Comparison of ENCODE assay signal across 8 cellular contexts in the genomic region with DNA sequence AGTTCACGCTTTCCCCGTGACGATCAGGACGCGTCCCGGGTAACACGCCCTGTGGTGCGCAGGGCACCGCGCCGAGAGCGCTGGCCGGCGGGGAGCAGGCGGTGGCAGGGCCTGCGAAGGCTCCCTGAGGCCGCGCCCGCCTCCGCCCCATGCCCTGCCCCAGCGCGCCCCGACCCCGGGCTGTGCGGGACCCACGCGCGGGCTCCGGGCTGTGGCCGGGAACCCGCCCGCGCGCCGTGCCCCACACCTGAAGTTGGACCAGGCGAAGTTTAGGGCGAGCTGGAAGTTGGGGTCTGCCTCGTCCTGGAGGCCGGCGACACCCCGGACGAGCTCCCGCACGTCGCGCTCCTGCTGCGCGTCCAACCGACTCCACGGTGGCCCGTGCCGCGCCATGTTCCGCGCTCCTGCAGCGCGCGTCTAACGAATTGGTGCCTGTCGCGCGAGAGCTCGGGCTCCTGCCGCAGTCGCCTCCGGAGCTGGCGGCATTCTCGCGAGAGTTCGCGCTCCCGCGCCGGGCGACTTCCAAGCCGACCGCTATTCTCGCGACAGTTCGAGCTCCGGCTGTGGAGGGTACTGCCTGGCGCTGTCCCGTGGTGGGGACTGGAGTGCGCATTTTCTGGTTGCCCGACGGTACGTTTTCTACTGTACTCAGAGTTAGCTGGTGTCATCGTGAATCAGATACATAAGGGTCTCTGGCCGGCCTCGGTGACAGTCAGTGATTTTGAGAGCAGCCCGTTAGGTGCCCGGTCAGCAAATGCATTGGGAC. TPM values are rescaled to one million over a fixed set of nuclear protein-coding genes. Genes with fewer than 3 reads are reported as not detected.
DNase-seq lines count a peak whose midpoint lies in the region; ATAC-seq and TF ChIP-seq lines count a peak whose summit lies in the region.

A gene (minus strand): TSS at position 419 of the 766 bp plus-strand sequence. CDS start 26 bp downstream, at position 393.

- peaks cover 0 to 15% (median 8%) of the 10 kb centered on the region in 4 donors for H3K4me1 ChIP-seq in liver (ENCODE audit: control insufficient read depth in 4 of 4, insufficient read depth in 4 of 4, low read length in 3 of 4)

- H3K27ac Mint-ChIP-seq in CD4-positive, alpha-beta T cell = peak within 1 kb of the TSS; percentile 91

- H3K27me3 Mint-ChIP-seq in CD4-positive, alpha-beta T cell = no peaks in the 10 kb centered on the region

- WGBS in liver = under 1% methylated on average over 92 of the region's 92 CpGs

- no peaks in the 10 kb centered on the region for H3K9me3 ChIP-seq in CD4-positive, alpha-beta T cell (ENCODE audit: control insufficient read depth, low read length)
- no peaks in the 10 kb centered on the region for H3K9me3 ChIP-seq in liver (ENCODE audit: control insufficient read depth in 4 of 4, low read length in 3 of 4)

- CTCF ChIA-PET in CD4-positive, alpha-beta T cell (lab: Charles Lee) = interaction anchor here (0.9 to 1.1 kb wide), 3 partner anchors 8 to 254 kb away, joined by 3 read pairs; no protein-coding TSS in a partner anchor

- TF ChIP-seq RAD21 in liver (IDR thresholded peaks at IDR 0.05) = peak in 1 of 2 donors; percentile 36

- peak; percentile 93 to 97 (median 94) for DNase-seq in CD4-positive, alpha-beta T cell
- DNase-seq in NCI-H748 treated with DMSO at 0.1 percent for 48 hours (lab: John Stamatoyannopoulos, UW) (peak; percentile 53), dermis microvascular lymphatic vessel endothelial cell (ENCODE audit: low read depth in 2 of 2) (peak; percentile 97 to 99)
- DNase-seq in activated CD4-positive, alpha-beta T cell treated with anti-CD3 and anti-CD28 coated beads, Interleukin-2, amount 50 U/mL, for 24 hours (ENCODE audit: low read depth in 1 of 2, low spot score in 1 of 2) = peak; percentile 94 to 96
- DNase-seq in stimulated activated CD4-positive, alpha-beta T cell treated with anti-CD3 and anti-CD28 coated beads, Interleukin-4, amount 100 ng/mL, for 1 hour = peak; percentile 98

- POLR2A ChIA-PET in CD4-positive, alpha-beta T cell (lab: Charles Lee) = interaction anchor here (0.8 to 2.6 kb wide), 8 partner anchors 9 to 1917 kb away, joined by 3 to 15 read pairs (median 8); a partner anchor contains a TSS

- TF ChIP-seq CTCF in CD4-positive, alpha-beta T cell (IDR thresholded peaks at IDR 0.05) = no peak
- TF ChIP-seq CTCF in liver (IDR thresholded peaks at IDR 0.05; ENCODE audit: low read depth, low read length, missing input control) = peak; percentile 51

- H3K4me3 ChIP-seq in liver (ENCODE audit: low read depth in 1 of 3, low read length in 3 of 3) = peak within 1 kb of the TSS; percentile 79 to 99 (median 92)

- no peaks in the 10 kb centered on the region for H3K27me3 ChIP-seq in CD4-positive, alpha-beta T cell (ENCODE audit: control insufficient read depth, insufficient read depth, low read length)
- no peaks in the 10 kb centered on the region for H3K27me3 ChIP-seq in liver (ENCODE audit: control insufficient read depth in 4 of 4, insufficient read depth in 4 of 4, low read length in 3 of 4)

- peaks cover 31% of the 10 kb centered on the region for H3K4me1 Mint-ChIP-seq in CD4-positive, alpha-beta T cell (ENCODE audit: low read depth)

- peaks cover 0 to 4% (median 0%) of the 10 kb centered on the region in 4 donors for H3K36me3 ChIP-seq in liver (ENCODE audit: control insufficient read depth in 4 of 4, insufficient read depth in 3 of 4, low read depth in 1 of 4, low read length in 3 of 4)

- H3K9ac ChIP-seq in liver (ENCODE audit: low read depth in 1 of 2, low read length in 2 of 2) = peak within 1 kb of the TSS; percentile 41 to 62

- H3K36me3 Mint-ChIP-seq in CD4-positive, alpha-beta T cell (ENCODE audit: low read depth) = peaks cover 30% of the 10 kb centered on the region

- H3K4me3 Mint-ChIP-seq in CD4-positive, alpha-beta T cell = peak within 1 kb of the TSS; percentile 100

- intact Hi-C loops in CD4-positive, alpha-beta T cell (cut with DNase I, micrococcal nuclease) = no loop called here

- no peaks in the 10 kb centered on the region for H3K9me3 Mint-ChIP-seq in CD4-positive, alpha-beta T cell

- ATAC-seq in CD4-positive, alpha-beta T cell (ENCODE audit: poor library complexity) = peak; percentile 94
- ATAC-seq in GM19397 (IDR thresholded peaks at IDR 0.05; ENCODE audit: unreplicated experiment) = peak; percentile 93
- ATAC-seq in HG03565 (IDR thresholded peaks at IDR 0.05; ENCODE audit: unreplicated experiment) = peak; percentile 87

- no peak within 1 kb of the TSS for H3K27ac ChIP-seq in CD4-positive, alpha-beta T cell (ENCODE audit: low read depth, low read length)
- H3K27ac ChIP-seq in liver (ENCODE audit: low read depth in 1 of 2, low read length in 2 of 2) = peak within 1 kb of the TSS; percentile 71 to 73

TF ChIP-seq in liver, 16 proteins besides CTCF, POLR2A, EP300 and RAD21:
- no peak for TF ChIP-seq JUND (IDR thresholded peaks at IDR 0.05)
- TF ChIP-seq NR2F2 (IDR thresholded peaks at IDR 0.05) = no peak
- TF ChIP-seq, protein P1, sequence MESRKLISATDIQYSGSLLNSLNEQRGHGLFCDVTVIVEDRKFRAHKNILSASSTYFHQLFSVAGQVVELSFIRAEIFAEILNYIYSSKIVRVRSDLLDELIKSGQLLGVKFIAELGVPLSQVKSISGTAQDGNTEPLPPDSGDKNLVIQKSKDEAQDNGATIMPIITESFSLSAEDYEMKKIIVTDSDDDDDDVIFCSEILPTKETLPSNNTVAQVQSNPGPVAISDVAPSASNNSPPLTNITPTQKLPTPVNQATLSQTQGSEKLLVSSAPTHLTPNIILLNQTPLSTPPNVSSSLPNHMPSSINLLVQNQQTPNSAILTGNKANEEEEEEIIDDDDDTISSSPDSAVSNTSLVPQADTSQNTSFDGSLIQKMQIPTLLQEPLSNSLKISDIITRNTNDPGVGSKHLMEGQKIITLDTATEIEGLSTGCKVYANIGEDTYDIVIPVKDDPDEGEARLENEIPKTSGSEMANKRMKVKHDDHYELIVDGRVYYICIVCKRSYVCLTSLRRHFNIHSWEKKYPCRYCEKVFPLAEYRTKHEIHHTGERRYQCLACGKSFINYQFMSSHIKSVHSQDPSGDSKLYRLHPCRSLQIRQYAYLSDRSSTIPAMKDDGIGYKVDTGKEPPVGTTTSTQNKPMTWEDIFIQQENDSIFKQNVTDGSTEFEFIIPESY (IDR thresholded peaks at IDR 0.05) = peak; percentile 100
- TF ChIP-seq, protein P2, sequence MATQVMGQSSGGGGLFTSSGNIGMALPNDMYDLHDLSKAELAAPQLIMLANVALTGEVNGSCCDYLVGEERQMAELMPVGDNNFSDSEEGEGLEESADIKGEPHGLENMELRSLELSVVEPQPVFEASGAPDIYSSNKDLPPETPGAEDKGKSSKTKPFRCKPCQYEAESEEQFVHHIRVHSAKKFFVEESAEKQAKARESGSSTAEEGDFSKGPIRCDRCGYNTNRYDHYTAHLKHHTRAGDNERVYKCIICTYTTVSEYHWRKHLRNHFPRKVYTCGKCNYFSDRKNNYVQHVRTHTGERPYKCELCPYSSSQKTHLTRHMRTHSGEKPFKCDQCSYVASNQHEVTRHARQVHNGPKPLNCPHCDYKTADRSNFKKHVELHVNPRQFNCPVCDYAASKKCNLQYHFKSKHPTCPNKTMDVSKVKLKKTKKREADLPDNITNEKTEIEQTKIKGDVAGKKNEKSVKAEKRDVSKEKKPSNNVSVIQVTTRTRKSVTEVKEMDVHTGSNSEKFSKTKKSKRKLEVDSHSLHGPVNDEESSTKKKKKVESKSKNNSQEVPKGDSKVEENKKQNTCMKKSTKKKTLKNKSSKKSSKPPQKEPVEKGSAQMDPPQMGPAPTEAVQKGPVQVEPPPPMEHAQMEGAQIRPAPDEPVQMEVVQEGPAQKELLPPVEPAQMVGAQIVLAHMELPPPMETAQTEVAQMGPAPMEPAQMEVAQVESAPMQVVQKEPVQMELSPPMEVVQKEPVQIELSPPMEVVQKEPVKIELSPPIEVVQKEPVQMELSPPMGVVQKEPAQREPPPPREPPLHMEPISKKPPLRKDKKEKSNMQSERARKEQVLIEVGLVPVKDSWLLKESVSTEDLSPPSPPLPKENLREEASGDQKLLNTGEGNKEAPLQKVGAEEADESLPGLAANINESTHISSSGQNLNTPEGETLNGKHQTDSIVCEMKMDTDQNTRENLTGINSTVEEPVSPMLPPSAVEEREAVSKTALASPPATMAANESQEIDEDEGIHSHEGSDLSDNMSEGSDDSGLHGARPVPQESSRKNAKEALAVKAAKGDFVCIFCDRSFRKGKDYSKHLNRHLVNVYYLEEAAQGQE (IDR thresholded peaks at IDR 0.05) = no peak
- TF ChIP-seq TAF1 (conservative IDR thresholded peaks at IDR 0.05) = peak; percentile 66
- peak; percentile 93 for TF ChIP-seq YY1 (IDR thresholded peaks at IDR 0.05)
- peak; percentile 44 for TF ChIP-seq SP1 (IDR thresholded peaks at IDR 0.05)
TF ChIP-seq in liver: peak in this region for 4.

RNA-seq across cellular contexts. Expression of the gene that starts here (rescaled TPM):
- total RNA-seq in CD4-positive, alpha-beta T cell = 10 to 100 TPM; 24.2 to 24.5 TPM
- total RNA-seq in dermis microvascular lymphatic vessel endothelial cell (11.9 and 12.6 TPM in 2 replicates), liver (10 to 100 TPM in 1 of 2 donors, 1 to 10 TPM in 1; 7.3 to 17.3 TPM)
- polyA plus RNA-seq in liver = 1 to 10 TPM; 5.5 to 7.6 TPM
